In genomic region chr12:22333186-22333745, GRCh38 we compare ENCODE assay signal across 9 cellular contexts. TPM values are rescaled to one million over a fixed set of nuclear protein-coding genes. Genes with fewer than 3 reads are reported as not detected.
A peak's percentile ranks its signal among the peaks of the same experiment; 100 is the strongest.
DNase-seq lines count a peak whose midpoint lies in the region; ATAC-seq, FAIRE-seq and TF ChIP-seq lines count a peak whose summit lies in the region.
"Had no signal": no experiment of that assay in that cellular context is flagged by ENCODE, and none has a peak within 500 bp of the region (broad histone marks: within the 10 kb centered on the region; RNA-seq: fewer than 3 reads in every experiment).

No MANE protein-coding gene starts in this region.

- H3K4me1 ChIP-seq in A549 (peaks cover 8% of the 10 kb centered on the region; the same call in 1 of the 3 replicates), HUES48 (ENCODE audit: control insufficient read depth, insufficient read depth, low read length) (no peaks in the 10 kb centered on the region), MM.1S (ENCODE audit: low read length) (no peaks in the 10 kb centered on the region), testis (peaks cover 6% of the 10 kb centered on the region), thyroid gland (peaks cover 4 to 6% of the 10 kb centered on the region in 2 donors)
- H3K4me1 ChIP-seq in naive thymus-derived CD4-positive, alpha-beta T cell (ENCODE audit: control insufficient read depth in 2 of 2, insufficient read depth in 2 of 2, low read length in 2 of 2): peaks cover 0 to 28% of the 10 kb centered on the region in 2 donors

- no peaks in the 10 kb centered on the region for H3K9me3 Mint-ChIP-seq in naive thymus-derived CD4-positive, alpha-beta T cell

- no peak overlapping the region; the same call in 2 of the 3 replicates for H3K4me3 ChIP-seq in A549
- peak overlapping the region; percentile 88 for H3K4me3 ChIP-seq in HUES48 (ENCODE audit: low read depth, low read length)
- H3K4me3 ChIP-seq in coronary artery: peak overlapping the region; percentile 71
- peak overlapping the region; percentile 41 for H3K4me3 ChIP-seq in naive thymus-derived CD4-positive, alpha-beta T cell (ENCODE audit: low read length)
- no peak overlapping the region for H3K4me3 ChIP-seq in MM.1S (ENCODE audit: low read length)
- no peak overlapping the region for H3K4me3 ChIP-seq in testis
- H3K4me3 ChIP-seq in thyroid gland (replicated peaks in 1 of 3): no peak overlapping the region

- H3K4me2 ChIP-seq in A549: peak overlapping the region; percentile 86; the same call in 2 of the 3 replicates
- H3K4me2 ChIP-seq in MM.1S (ENCODE audit: low read depth, low read length): no peak overlapping the region

- POLR2A ChIA-PET in A549 (lab: Yijun Ruan, JAX): no interaction called here
- POLR2A ChIA-PET in naive thymus-derived CD4-positive, alpha-beta T cell (lab: Charles Lee): no interaction called here

- TF ChIP-seq POLR2A in A549 (IDR thresholded peaks at IDR 0.05; ENCODE audit: low read length) (no peak), testis (IDR thresholded peaks at IDR 0.05) (no peak), thyroid gland (IDR thresholded peaks at IDR 0.05) (no peak)

- no peak for ATAC-seq in A549
- ATAC-seq in naive thymus-derived CD4-positive, alpha-beta T cell: no peak
- no peak for ATAC-seq in HG03520 (IDR thresholded peaks at IDR 0.05; ENCODE audit: unreplicated experiment)

- CTCF ChIA-PET in A549 (lab: Yijun Ruan, JAX): no interaction called here
- CTCF ChIA-PET in naive thymus-derived CD4-positive, alpha-beta T cell (lab: Charles Lee): no interaction called here

- TF ChIP-seq EP300 in A549 (IDR thresholded peaks at IDR 0.05): no peak

- TF ChIP-seq RAD21 in A549 (conservative IDR thresholded peaks at IDR 0.05 in 1 of 2, IDR thresholded peaks at IDR 0.05 in 1 of 2): no peak

- H3F3A ChIP-seq in MM.1S (ENCODE audit: insufficient read depth, low read length): peaks cover 6% of the 10 kb centered on the region; the same call in 1 of the 2 replicates

- no peaks in the 10 kb centered on the region for H3K36me3 Mint-ChIP-seq in naive thymus-derived CD4-positive, alpha-beta T cell

- H3K36me3 ChIP-seq in HUES48 (ENCODE audit: control insufficient read depth, insufficient read depth, low read length) (no peaks in the 10 kb centered on the region), MM.1S (replicated peaks; ENCODE audit: insufficient read depth, low read length) (no peaks in the 10 kb centered on the region), testis (ENCODE audit: low read depth, missing control alignments) (no peaks in the 10 kb centered on the region), thyroid gland (no peaks in the 10 kb centered on the region)
- H3K36me3 ChIP-seq in naive thymus-derived CD4-positive, alpha-beta T cell (ENCODE audit: control insufficient read depth in 2 of 3, insufficient read depth in 3 of 3, low read length in 3 of 3): no peaks in the 10 kb centered on the region

- H3K4me1 Mint-ChIP-seq in naive thymus-derived CD4-positive, alpha-beta T cell: peaks cover 16 to 28% (median 18%) of the 10 kb centered on the region in 7 donors

- H4K20me1 ChIP-seq in MM.1S (ENCODE audit: insufficient read depth, low read length): no peaks in the 10 kb centered on the region

- peaks cover 40% of the 10 kb centered on the region for H3K27me3 ChIP-seq in HUES48 (ENCODE audit: control insufficient read depth, insufficient read depth, low read length)
- H3K27me3 ChIP-seq in naive thymus-derived CD4-positive, alpha-beta T cell (ENCODE audit: control insufficient read depth in 2 of 2, insufficient read depth in 2 of 2, low read length in 2 of 2): peaks cover 0 to 5% of the 10 kb centered on the region in 2 donors
- no peaks in the 10 kb centered on the region for H3K27me3 ChIP-seq in MM.1S (replicated peaks; ENCODE audit: insufficient read depth, low read length)
- no peaks in the 10 kb centered on the region for H3K27me3 ChIP-seq in testis
- no peaks in the 10 kb centered on the region for H3K27me3 ChIP-seq in thyroid gland

- H3K9me2 ChIP-seq in MM.1S (replicated peaks; ENCODE audit: insufficient read depth, low read length): no peaks in the 10 kb centered on the region

- H3K27ac Mint-ChIP-seq in naive thymus-derived CD4-positive, alpha-beta T cell: peak overlapping the region in 3 of 9 donors; percentile 62 to 80 (median 66)

- H3K79me2 ChIP-seq in MM.1S (ENCODE audit: low read length): no peaks in the 10 kb centered on the region

- H3K27me3 Mint-ChIP-seq in naive thymus-derived CD4-positive, alpha-beta T cell: peaks cover 0 to 61% (median 23%) of the 10 kb centered on the region in 5 donors

- WGBS in A549 (ENCODE audit: missing lambda C conversion rate): 79% methylated on average over 12 of the region's 12 CpGs
- 32 to 40% methylated on average over 12 of the region's 12 CpGs for WGBS in testis, 2 donors
- WGBS in thyroid gland, 2 donors: 55 to 62% methylated on average over 12 of the region's 12 CpGs

- DNase-seq in A549 (ENCODE audit: low read depth in 1 of 2, low spot score in 1 of 2) (no peak), coronary artery (ENCODE audit: low spot score) (no peak), MM.1S (no peak), testis (no peak), thyroid gland (no peak)
- DNase-seq in naive thymus-derived CD4-positive, alpha-beta T cell: no peak
- DNase-seq: central memory CD4-positive, alpha-beta T cell had no signal

- H3K27ac ChIP-seq in A549 (no peak overlapping the region), HUES48 (ENCODE audit: low read depth, low read length) (no peak overlapping the region), coronary artery (peak overlapping the region in 1 of 2 donors; percentile 54), MM.1S (ENCODE audit: low read length) (no peak overlapping the region), testis (no peak overlapping the region), thyroid gland (no peak overlapping the region)
- no peak overlapping the region for H3K27ac ChIP-seq in naive thymus-derived CD4-positive, alpha-beta T cell (ENCODE audit: low read depth, low read length)

- H3K9me3 ChIP-seq in A549 (no peaks in the 10 kb centered on the region), HUES48 (ENCODE audit: control insufficient read depth, insufficient read depth, low read length) (no peaks in the 10 kb centered on the region), MM.1S (replicated peaks; ENCODE audit: insufficient read depth, low read length) (no peaks in the 10 kb centered on the region), testis (no peaks in the 10 kb centered on the region), thyroid gland (no peaks in the 10 kb centered on the region)
- H3K9me3 ChIP-seq in naive thymus-derived CD4-positive, alpha-beta T cell (ENCODE audit: control insufficient read depth in 2 of 3, low read length in 3 of 3): no peaks in the 10 kb centered on the region

- H2AFZ ChIP-seq in MM.1S (ENCODE audit: low read length): no peak overlapping the region

- TF ChIP-seq CTCF in A549 (IDR thresholded peaks at IDR 0.05) (no peak), coronary artery (IDR thresholded peaks at IDR 0.05) (no peak), MM.1S (IDR thresholded peaks at IDR 0.05; ENCODE audit: low read length) (no peak), testis (IDR thresholded peaks at IDR 0.05) (no peak), thyroid gland (IDR thresholded peaks at IDR 0.05) (no peak)

- H3K9ac ChIP-seq in HUES48 (ENCODE audit: low read depth, low read length): no peak overlapping the region
- H3K9ac ChIP-seq in MM.1S (ENCODE audit: low read length): no peak overlapping the region

- H3K4me3 Mint-ChIP-seq in naive thymus-derived CD4-positive, alpha-beta T cell: peak overlapping the region; percentile 80 to 98 (median 90)

- intact Hi-C loops in naive thymus-derived CD4-positive, alpha-beta T cell (cut with micrococcal nuclease): loop anchor here in 1 of 2 donors (5.0 to 10.0 kb wide), 2 partner anchors 831 to 878 kb away; partner anchors contain the start of genes GOLT1B and RECQL
- intact Hi-C loops in testis (cut with DNase I; ENCODE audit: low total_unique reads) (no loop called here), thyroid gland (cut with DNase I) (loop anchor here (10.0 kb wide), 1 partner anchor 112 kb away; no protein-coding TSS in a partner anchor)

- FAIRE-seq in A549 (lab: Jason Lieb, UNC): no peak

TF ChIP-seq in A549, 52 proteins besides CTCF, POLR2A, EP300 and RAD21:
- TF ChIP-seq EHF (CRISPR knock-in tag; IDR thresholded peaks at IDR 0.05) (no peak), FOSL2 (IDR thresholded peaks at IDR 0.05) (no peak), FOSL2 (CRISPR knock-in tag; IDR thresholded peaks at IDR 0.05) (no peak)

RNA-seq across cellular contexts. Expression of gene ST8SIA1, which starts 1.2 kb away (rescaled TPM):
- 1.1 and 1.6 TPM in 2 replicates for polyA plus RNA-seq in A549 (2011; rRNA removed)
- polyA plus RNA-seq in A549 (2012; cell fraction: cytosol; rRNA removed): 0.13 and 0.18 TPM in 2 replicates
- 0.31 and 0.66 TPM in 2 replicates for polyA plus RNA-seq in A549 (2012; cell fraction: nucleus; rRNA removed)
- 0.16 to 0.41 TPM (median 0.21 TPM) in 3 replicates for polyA plus RNA-seq in A549 (2017; fragmentation: RNase III; extraction: RNeasy Plus Mini Kit Qiagen cat#74134 plus additional on column Dnase treatment)
- polyA minus RNA-seq in A549 (2011; rRNA and poly(A)+ RNA removed): 0.54 and 0.63 TPM in 2 replicates
- 1 to 10 TPM in 4 of 5 experiments, under 1 TPM in 1; 0.53 to 6.0 (median 4.0) TPM for total RNA-seq in naive thymus-derived CD4-positive, alpha-beta T cell
- under 1 TPM in 1 of 2 donors, not detected in 1; 0.51 TPM for polyA plus RNA-seq in naive thymus-derived CD4-positive, alpha-beta T cell
- 10 to 100 TPM; 12.0 to 13.6 TPM for total RNA-seq in testis
- polyA plus RNA-seq in testis (ENCODE audit: insufficient read depth, low read depth, low replicate concordance): 6.5 TPM
- total RNA-seq in thyroid gland: 1 to 10 TPM; 2.5 to 5.2 (median 4.9) TPM

Comparison
In these comparisons a context has a peak if more than half of its experiments do, and no peak if none do; other contexts are left out.
1. H3K4me3 ChIP-seq: peak in HUES48 (single experiment), coronary artery (single experiment) and naive thymus-derived CD4-positive, alpha-beta T cell (single experiment); none in A549 (single experiment), MM.1S (single experiment), testis (0 of 2) and thyroid gland (0 of 3).